Comparison of ENCODE assay signal across 4 cellular contexts in genomic region chr3:115851571-115851970, GRCh38.
"Had no signal": no experiment of that assay in that cellular context is flagged by ENCODE, and none has a peak within 500 bp of the region (broad histone marks: within the 10 kb centered on the region; RNA-seq: fewer than 3 reads in every experiment).

No MANE protein-coding gene starts in this region.

- H3K4me3 ChIP-seq: K562 had no signal

- DNase-seq: IMR-90, KBM-7 had no signal

- H3K27ac Mint-ChIP-seq: IgD-negative memory B cell had no signal

- H3K4me3 Mint-ChIP-seq: IgD-negative memory B cell had no signal

- H3K36me3 Mint-ChIP-seq: IgD-negative memory B cell had no signal

- H3K9me3 Mint-ChIP-seq: IgD-negative memory B cell had no signal

- ATAC-seq: K562 had no signal

- H3K27me3 Mint-ChIP-seq: IgD-negative memory B cell had no signal

- H3K4me1 Mint-ChIP-seq: IgD-negative memory B cell had no signal
